Comparison of ENCODE assay signal across 9 cellular contexts in the genomic region with DNA sequence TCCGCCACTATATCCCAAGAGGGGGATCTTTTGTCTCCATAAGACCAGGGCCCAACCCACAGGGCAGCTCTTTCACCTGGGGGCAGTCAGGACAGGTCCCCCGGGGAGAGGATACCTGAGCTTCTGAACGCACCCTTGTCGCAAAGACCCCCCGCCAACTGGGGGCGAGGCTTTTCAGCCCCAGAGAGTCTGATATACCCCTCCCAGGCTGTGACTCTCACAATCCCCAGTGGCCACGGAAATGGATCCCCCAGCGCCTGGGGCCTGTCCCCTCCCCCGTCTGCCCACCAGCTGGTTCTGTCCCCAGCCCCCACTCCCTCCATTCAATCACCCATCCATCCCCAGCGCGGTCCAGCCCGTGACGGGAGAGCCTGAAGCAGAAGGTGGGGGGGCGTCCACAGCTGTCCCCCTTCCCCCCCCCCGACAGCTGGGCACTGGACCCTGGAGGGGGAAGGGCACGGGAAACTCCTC. TPM values are rescaled to one million over a fixed set of nuclear protein-coding genes. Genes with fewer than 3 reads are reported as not detected.
DNase-seq lines count a peak whose midpoint lies in the region; ATAC-seq and TF ChIP-seq lines count a peak whose summit lies in the region.
"Had no signal": no experiment of that assay in that cellular context is flagged by ENCODE, and none has a peak within 500 bp of the region (broad histone marks: within the 10 kb centered on the region; RNA-seq: fewer than 3 reads in every experiment).

No MANE protein-coding gene starts in this region.

- H3K9ac ChIP-seq in endocrine pancreas (ENCODE audit: control insufficient read depth, insufficient read depth, low read length): peak overlapping the region; percentile 41

- H3K4me3 Mint-ChIP-seq in natural killer cell: peak overlapping the region; percentile 73

- no peak overlapping the region for H3K27ac Mint-ChIP-seq in natural killer cell

- peak overlapping the region; percentile 74 for H3K4me3 ChIP-seq in AG09309 (ENCODE audit: control insufficient read depth, low read depth, low read length)
- no peak overlapping the region for H3K4me3 ChIP-seq in endocrine pancreas (ENCODE audit: control insufficient read depth, insufficient read depth, low read length)

- H3K4me1 Mint-ChIP-seq in natural killer cell: no peaks in the 10 kb centered on the region

- TF ChIP-seq CTCF in AG09309 (IDR thresholded peaks at IDR 0.05; ENCODE audit: control insufficient read depth, insufficient read depth, low read depth, low read length, missing control alignments): no peak
- TF ChIP-seq CTCF in natural killer cell (IDR thresholded peaks at IDR 0.05): no peak
- TF ChIP-seq CTCF in foreskin keratinocyte (conservative IDR thresholded peaks at IDR 0.05): no peak

- no peaks in the 10 kb centered on the region for H3K36me3 Mint-ChIP-seq in natural killer cell

- ATAC-seq in natural killer cell (peak in 1 of 3 donors; percentile 14), foreskin keratinocyte (no peak), HG03354 (IDR thresholded peaks at IDR 0.05; ENCODE audit: poor library complexity, severe bottlenecking, unreplicated experiment) (no peak)

- H3K27me3 Mint-ChIP-seq in natural killer cell (ENCODE audit: low read depth in 2 of 2): peaks cover 15% of the 10 kb centered on the region in 2 donors

- DNase-seq in AG09309 (ENCODE audit: low read depth) (no peak), NCI-H146 (lab: John Stamatoyannopoulos, UW) (peak; percentile 52), natural killer cell (no peak), foreskin keratinocyte (no peak), EL (no peak)
- DNase-seq in effector CD4-positive, alpha-beta T cell: no peak
- DNase-seq: NCI-H2107 had no signal

- intact Hi-C loops in natural killer cell (cut with micrococcal nuclease): no loop called here

- no peaks in the 10 kb centered on the region for H3K9me3 ChIP-seq in endocrine pancreas (ENCODE audit: control insufficient read depth, low read length)

- H3K36me3 ChIP-seq in endocrine pancreas (ENCODE audit: control insufficient read depth, insufficient read depth, low read length): no peaks in the 10 kb centered on the region

- H3K27me3 ChIP-seq in endocrine pancreas (ENCODE audit: control insufficient read depth, insufficient read depth, low read length): no peaks in the 10 kb centered on the region
- no peaks in the 10 kb centered on the region for H3K27me3 ChIP-seq in foreskin keratinocyte

- no peaks in the 10 kb centered on the region for H3K9me3 Mint-ChIP-seq in natural killer cell

- no peak overlapping the region for H3K27ac ChIP-seq in foreskin keratinocyte

- H3K4me1 ChIP-seq in endocrine pancreas (ENCODE audit: control insufficient read depth, insufficient read depth, low read length): no peaks in the 10 kb centered on the region
- H3K4me1 ChIP-seq in foreskin keratinocyte: peaks cover 9% of the 10 kb centered on the region

RNA-seq across cellular contexts. Expression of a gene that starts 0.9 kb away (rescaled TPM):
- 1 to 10 TPM in 1 of 3 donors, under 1 TPM in 2; 0.82 to 2.3 (median 0.86) TPM for total RNA-seq in natural killer cell
- 17.7 and 30.9 TPM in 2 replicates for total RNA-seq in foreskin keratinocyte
- 14.4 and 21.2 TPM in 2 replicates for polyA plus RNA-seq in foreskin keratinocyte

RNA-seq across cellular contexts. Expression of a gene that starts 22.0 kb away (rescaled TPM):
- not detected for total RNA-seq in natural killer cell
- not detected in 2 replicates for total RNA-seq in foreskin keratinocyte
- not detected in 2 replicates for polyA plus RNA-seq in foreskin keratinocyte

RNA-seq across cellular contexts. Expression of a gene that starts 34.5 kb away (rescaled TPM):
- total RNA-seq in natural killer cell: not detected
- not detected in 2 replicates for total RNA-seq in foreskin keratinocyte
- not detected in 2 replicates for polyA plus RNA-seq in foreskin keratinocyte
